ENCODE assay signal across 9 cellular contexts in genomic region chr2:207676827-207677354, GRCh38. TPM values are rescaled to one million over a fixed set of nuclear protein-coding genes. Genes with fewer than 3 reads are reported as not detected.
DNase-seq lines count a peak whose midpoint lies in the region; ATAC-seq and TF ChIP-seq lines count a peak whose summit lies in the region.
"Had no signal": no experiment of that assay in that cellular context is flagged by ENCODE, and none has a peak within 500 bp of the region (broad histone marks: within the 10 kb centered on the region; RNA-seq: fewer than 3 reads in every experiment).

No MANE protein-coding gene starts in this region.

- no peaks in the 10 kb centered on the region for H4K20me1 ChIP-seq in BLaER1 treated with 17β-estradiol and CSF1 and Interleukin-3, amounts not matched to agents 10 nM and 100 nM

- peak overlapping the region in 10 of 11 experiments; percentile 37 to 75 (median 63); a peak in 20 of 22 replicates for H3K27ac ChIP-seq in BLaER1 treated with 17β-estradiol and CSF1 and Interleukin-3, amounts not matched to agents 10 nM and 100 nM

- H3K27me3 Mint-ChIP-seq in mesothelial cell of epicardium (ENCODE audit: low read depth): no peaks in the 10 kb centered on the region

- H3K4me1 Mint-ChIP-seq in mesothelial cell of epicardium: peaks cover 18% of the 10 kb centered on the region

- H3K9me3 Mint-ChIP-seq in mesothelial cell of epicardium: no peaks in the 10 kb centered on the region

- peak overlapping the region; percentile 15 for H3K4me3 Mint-ChIP-seq in mesothelial cell of epicardium

- no peaks in the 10 kb centered on the region for H3K36me3 Mint-ChIP-seq in mesothelial cell of epicardium

- ATAC-seq in HG03378 (IDR thresholded peaks at IDR 0.05; ENCODE audit: unreplicated experiment): peak; percentile 51

- peaks cover 13 to 22% (median 19%) of the 10 kb centered on the region in 10 experiments for H3K4me1 ChIP-seq in BLaER1 treated with 17β-estradiol and CSF1 and Interleukin-3, amounts not matched to agents 10 nM and 100 nM

- in situ Hi-C loops in astrocyte of the cerebellum (cut with HindIII; ENCODE audit: low sequenced_read_pairs): loop anchor here (5.0 kb wide), 1 partner anchor 55 kb away; no protein-coding TSS in a partner anchor

- H3K4me2 ChIP-seq in BLaER1 treated with 17β-estradiol and CSF1 and Interleukin-3, amounts not matched to agents 10 nM and 100 nM: peak overlapping the region; percentile 41 to 75 (median 69); a peak in 21 of 22 replicates

- peaks cover 0 to 8% (median 0%) of the 10 kb centered on the region in 11 experiments; a peak in 2 of 22 replicates for H3K9me3 ChIP-seq in BLaER1 treated with 17β-estradiol and CSF1 and Interleukin-3, amounts not matched to agents 10 nM and 100 nM (replicated peaks in 1 of 11)

- no peak for TF ChIP-seq CTCF in astrocyte of the cerebellum (IDR thresholded peaks at IDR 0.05; ENCODE audit: low read depth, low read length, missing control alignments)
- TF ChIP-seq CTCF in mesothelial cell of epicardium (IDR thresholded peaks at IDR 0.05; ENCODE audit: unreplicated experiment): no peak

- H3K36me3 ChIP-seq in BLaER1 treated with 17β-estradiol and CSF1 and Interleukin-3, amounts not matched to agents 10 nM and 100 nM: no peaks in the 10 kb centered on the region
- no peaks in the 10 kb centered on the region for H3K36me3 ChIP-seq in H7 (replicated peaks; ENCODE audit: control insufficient read depth, insufficient read depth, low read length)

- H3K27ac Mint-ChIP-seq in mesothelial cell of epicardium: peak overlapping the region; percentile 94

- H3K27me3 ChIP-seq in BLaER1 treated with 17β-estradiol and CSF1 and Interleukin-3, amounts not matched to agents 10 nM and 100 nM: no peaks in the 10 kb centered on the region
- no peaks in the 10 kb centered on the region for H3K27me3 ChIP-seq in H7 (ENCODE audit: control insufficient read depth, insufficient read depth, low read length)

- peak overlapping the region in 3 of 10 experiments; percentile 15 to 28 (median 21); a peak in 2 of 20 replicates for H3K4me3 ChIP-seq in BLaER1 treated with 17β-estradiol and CSF1 and Interleukin-3, amounts not matched to agents 10 nM and 100 nM
- no peak overlapping the region for H3K4me3 ChIP-seq in astrocyte of the cerebellum (ENCODE audit: low read depth, low read length)
- H3K4me3 ChIP-seq in H7 (ENCODE audit: insufficient read depth, low read depth, low read length): no peak overlapping the region
- H3K4me3 ChIP-seq: skin epidermis had no signal

- peak; percentile 71 for DNase-seq in astrocyte of the cerebellum (ENCODE audit: low read depth)
- DNase-seq in mesothelial cell of epicardium (ENCODE audit: low spot score in 2 of 2, unreplicated experiment in 2 of 2): no peak
- no peak for DNase-seq in COLO668 (lab: John Stamatoyannopoulos, UW; ENCODE audit: unreplicated experiment)
- no peak for DNase-seq in NCI-H345 treated with DMSO at 0.1 percent for 48 hours (lab: John Stamatoyannopoulos, UW; ENCODE audit: unreplicated experiment)
- DNase-seq in activated T-cell treated with anti-CD3 and anti-CD28 coated beads for 4 hours: no peak
- no peak for DNase-seq in H7

- H3K9ac ChIP-seq in BLaER1 treated with 17β-estradiol and CSF1 and Interleukin-3, amounts not matched to agents 10 nM and 100 nM: peak overlapping the region; percentile 8 to 60 (median 49); a peak in 16 of 22 replicates

RNA-seq across cellular contexts. Expression of gene CCNYL1, which starts 34.5 kb away (rescaled TPM):
- total RNA-seq in mesothelial cell of epicardium: 11.9 to 15.3 TPM (median 15.1 TPM) in 3 replicates
- 10.9 and 11.5 TPM in 2 replicates for total RNA-seq in H7 (2014; rRNA removed; shearing (Covaris generic))

RNA-seq across cellular contexts. Expression of gene METTL21A, which starts 51.7 kb away (rescaled TPM):
- 18.6 to 20.8 TPM (median 20.3 TPM) in 3 replicates for total RNA-seq in mesothelial cell of epicardium
- 52.2 and 53.1 TPM in 2 replicates for total RNA-seq in H7 (2014; rRNA removed; shearing (Covaris generic))
